In the genomic region with DNA sequence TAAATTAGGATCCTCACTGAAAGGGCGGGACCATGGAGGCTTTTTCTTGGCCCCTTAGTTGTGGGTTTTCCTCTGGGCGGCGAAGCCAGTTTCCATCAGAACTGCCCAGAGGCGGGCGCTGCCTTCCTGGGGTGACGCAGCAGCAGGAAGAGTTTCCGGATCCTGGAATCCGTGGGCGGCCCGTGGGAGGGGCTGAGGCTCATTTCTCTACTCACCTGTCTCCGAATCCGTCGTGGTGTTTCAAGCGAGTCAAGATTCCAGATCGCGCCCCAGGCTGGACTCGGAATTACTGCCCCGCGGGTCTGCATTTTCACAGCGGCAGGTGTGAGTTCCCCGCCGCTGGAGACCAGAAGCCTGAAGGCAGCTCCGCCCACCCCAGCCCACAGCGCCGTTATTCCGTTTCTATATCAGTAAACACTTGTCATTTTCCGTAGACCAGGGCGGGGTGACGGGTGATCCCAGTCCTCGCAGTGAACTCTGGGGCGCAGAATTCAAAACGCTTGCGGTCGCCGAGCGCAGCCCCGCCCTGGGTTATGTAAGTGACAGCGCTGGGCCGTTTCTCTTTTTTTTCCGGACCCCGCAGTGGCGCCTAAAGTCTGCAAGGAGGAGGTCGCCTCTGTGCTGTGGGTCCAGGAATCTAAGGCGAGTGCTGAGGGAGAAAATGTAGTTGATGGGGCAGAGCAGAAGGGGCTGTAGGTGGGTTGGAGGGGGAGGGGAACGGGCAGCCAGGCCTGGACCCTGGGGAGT, we compare ENCODE assay signal across 8 cellular contexts. TPM values are rescaled to one million over a fixed set of nuclear protein-coding genes. Genes with fewer than 3 reads are reported as not detected.
DNase-seq lines count a peak whose midpoint lies in the region; ATAC-seq and TF ChIP-seq lines count a peak whose summit lies in the region.

No MANE protein-coding gene starts in this region.

- peaks cover 3% of the 10 kb centered on the region for H3K36me3 Mint-ChIP-seq in type B pancreatic cell

- peak overlapping the region; percentile 91 for H3K27ac ChIP-seq in SU-DHL-6 (ENCODE audit: low read depth, low read length)
- H3K27ac ChIP-seq in heart left ventricle: peak overlapping the region; percentile 95 to 99 (median 98)

- H3K27me3 ChIP-seq in SU-DHL-6 (ENCODE audit: low read length) (no peaks in the 10 kb centered on the region), heart left ventricle (no peaks in the 10 kb centered on the region)

- H3K79me2 ChIP-seq in SU-DHL-6 (ENCODE audit: insufficient read depth, low read length): peaks cover 46% of the 10 kb centered on the region

- H3K4me3 Mint-ChIP-seq in type B pancreatic cell: peak overlapping the region; percentile 89

- H3K9me3 ChIP-seq in SU-DHL-6 (ENCODE audit: insufficient read depth, low read length): no peaks in the 10 kb centered on the region
- peaks cover 0 to 16% (median 0%) of the 10 kb centered on the region in 12 donors for H3K9me3 ChIP-seq in heart left ventricle

- H4K20me1 ChIP-seq in SU-DHL-6 (ENCODE audit: low read depth, low read length): no peaks in the 10 kb centered on the region

- H3K4me2 ChIP-seq in SU-DHL-6 (ENCODE audit: low read depth, low read length, poor library complexity, severe bottlenecking): peak overlapping the region; percentile 68

- H3K9me2 ChIP-seq in SU-DHL-6 (replicated peaks; ENCODE audit: insufficient read depth, low read length): no peaks in the 10 kb centered on the region

- POLR2A ChIA-PET in GM10248 (lab: Yijun Ruan, JAX): interaction anchor here (0.9 to 2.8 kb wide), 3 partner anchors 32 to 169 kb away, joined by 3 to 6 read pairs (median 4); no protein-coding TSS in a partner anchor

- CTCF ChIA-PET in GM10248 (lab: Yijun Ruan, JAX): interaction anchor here (0.6 to 9.9 kb wide), 17 partner anchors 11 to 245 kb away, joined by 3 to 256 read pairs (median 7); partner anchors contain the start of genes PSORS1C2 and TCF19

- peak overlapping the region; percentile 87 for H3K9ac ChIP-seq in SU-DHL-6 (ENCODE audit: low read length)

- intact Hi-C loops in heart left ventricle (cut with DNase I): loop anchor here (1.0 to 10.0 kb wide), 9 partner anchors 30 to 283 kb away; partner anchors contain the start of genes HLA-C (in 6 of the 10), HLA-B (in 1 of the 10) and VARS2 (in 1 of the 10)
- intact Hi-C loops in posterior cingulate gyrus (cut with DNase I): loop anchor here (1.0 to 5.0 kb wide), 3 partner anchors 40 to 170 kb away; partner anchors contain the start of genes CCHCR1, HLA-C and TCF19

- H3K36me3 ChIP-seq in SU-DHL-6 (ENCODE audit: low read length): peaks cover 8% of the 10 kb centered on the region
- peaks cover 0 to 9% (median 0%) of the 10 kb centered on the region in 9 donors for H3K36me3 ChIP-seq in heart left ventricle

- H3K4me3 ChIP-seq in SU-DHL-6 (ENCODE audit: insufficient read depth, low read length, poor library complexity, severe bottlenecking) (peak overlapping the region; percentile 94), heart left ventricle (peak overlapping the region; percentile 48 to 87 (median 80))

- H3K9me3 Mint-ChIP-seq in type B pancreatic cell: peaks cover 5% of the 10 kb centered on the region

- TF ChIP-seq POLR2A in heart left ventricle (IDR thresholded peaks at IDR 0.05): peak in 1 of 2 donors; percentile 64

- peak overlapping the region; percentile 93 for H2AFZ ChIP-seq in SU-DHL-6 (ENCODE audit: low read depth, low read length, severe bottlenecking)

- peaks cover 29% of the 10 kb centered on the region for H3F3A ChIP-seq in SU-DHL-6 (ENCODE audit: insufficient read depth)

- H3K4me1 ChIP-seq in heart left ventricle: peaks cover 0 to 31% (median 11%) of the 10 kb centered on the region in 12 donors

- peak; percentile 73 for ATAC-seq in HG02642 (IDR thresholded peaks at IDR 0.05; ENCODE audit: poor library complexity, unreplicated experiment)
- ATAC-seq in heart left ventricle: peak; percentile 88 to 94 (median 90)

- TF ChIP-seq CTCF in GM10248 (IDR thresholded peaks at IDR 0.05; ENCODE audit: control extremely low read depth, extremely low read depth, low read depth, missing control alignments) (no peak), SU-DHL-6 (IDR thresholded peaks at IDR 0.05; ENCODE audit: insufficient read depth, low read length, poor library complexity, severe bottlenecking) (no peak), heart left ventricle (IDR thresholded peaks at IDR 0.05) (no peak), type B pancreatic cell (conservative IDR thresholded peaks at IDR 0.05) (no peak)

- H3K27me3 Mint-ChIP-seq in type B pancreatic cell: peaks cover 10% of the 10 kb centered on the region

- WGBS in heart left ventricle, 4 donors: 0 to 1% (median 0%) methylated on average over 42 to 45 of the region's 45 CpGs

- peaks cover 5% of the 10 kb centered on the region for H3K4me1 Mint-ChIP-seq in type B pancreatic cell (ENCODE audit: unreplicated experiment)

- peak overlapping the region; percentile 87 for H3K27ac Mint-ChIP-seq in type B pancreatic cell

- DNase-seq in GM10248 (ENCODE audit: extremely low spot score): peak; percentile 76
- DNase-seq in NCI-H1105 treated with DMSO at 0.1 percent for 48 hours (lab: John Stamatoyannopoulos, UW): peak; percentile 73
- DNase-seq in activated naive CD8-positive, alpha-beta T cell treated with anti-CD3 and anti-CD28 coated beads, Interleukin-2, amount 50 U/mL, for 16 hours (ENCODE audit: low read depth, low spot score): peak; percentile 82
- peak; percentile 93 to 96 (median 94) for DNase-seq in heart left ventricle
- DNase-seq in posterior cingulate gyrus: peak; percentile 68 to 97 (median 82)
- no peak for DNase-seq in type B pancreatic cell (ENCODE audit: extremely low spot score, unreplicated experiment)

RNA-seq across cellular contexts. Expression of gene POU5F1, which starts 27.2 kb away (rescaled TPM):
- total RNA-seq in heart left ventricle: 1 to 10 TPM in 1 of 9 donors, under 1 TPM in 7, not detected in 1; 0.16 to 1.3 (median 0.31) TPM
- polyA plus RNA-seq in heart left ventricle: under 1 TPM; 0.72 to 0.91 TPM
- total RNA-seq in type B pancreatic cell (ENCODE audit: low replicate concordance): not detected in 2 replicates

RNA-seq across cellular contexts. Expression of gene TCF19, which starts 39.3 kb away (rescaled TPM):
- total RNA-seq in heart left ventricle (10 to 100 TPM in 1 of 9 donors, 1 to 10 TPM in 8; 1.8 to 12.9 (median 2.7) TPM), type B pancreatic cell (ENCODE audit: low replicate concordance) (8.9 and 18.9 TPM in 2 replicates)
- 1 to 10 TPM; 1.8 to 2.6 TPM for polyA plus RNA-seq in heart left ventricle

RNA-seq across cellular contexts. Expression of gene CCHCR1, which starts 40.1 kb away (rescaled TPM):
- total RNA-seq in heart left ventricle (10 to 100 TPM in 6 of 9 donors, 1 to 10 TPM in 3; 6.0 to 16.4 (median 12.5) TPM), type B pancreatic cell (ENCODE audit: low replicate concordance) (21.9 and 36.8 TPM in 2 replicates)
- 10 to 100 TPM in 1 of 2 donors, 1 to 10 TPM in 1; 10.0 to 10.3 TPM for polyA plus RNA-seq in heart left ventricle

RNA-seq across cellular contexts. Expression of gene PSORS1C2, which starts 58.9 kb away (rescaled TPM):
- total RNA-seq in heart left ventricle (not detected), type B pancreatic cell (ENCODE audit: low replicate concordance) (not detected in 2 replicates)
- polyA plus RNA-seq in heart left ventricle: not detected
